In genomic region chr11:16613401-16614381, GRCh38 we compare ENCODE assay signal across 8 cellular contexts.
DNase-seq lines count a peak whose midpoint lies in the region; ATAC-seq and TF ChIP-seq lines count a peak whose summit lies in the region.

No MANE protein-coding gene starts in this region.

- TF ChIP-seq CTCF in endothelial cell (IDR thresholded peaks at IDR 0.05; ENCODE audit: unreplicated experiment): peak; percentile 87

- no peak overlapping the region for H2BK5ac ChIP-seq in mesendoderm (ENCODE audit: low read length)

- no peaks in the 10 kb centered on the region for H3K79me1 ChIP-seq in mesendoderm (ENCODE audit: low read length)

- peak; percentile 100 for ATAC-seq in GM19463 (IDR thresholded peaks at IDR 0.05; ENCODE audit: unreplicated experiment)
- peak; percentile 95 for ATAC-seq in HG03558 (IDR thresholded peaks at IDR 0.05; ENCODE audit: extremely low read depth, unreplicated experiment)

- CTCF ChIA-PET in activated CD4-positive, alpha-beta memory T cell treated with anti-CD3 and anti-CD28 coated beads, Interleukin-2, amount 10 ng/mL, durations not matched to agents 7 days and 5 days (lab: Charles Lee): interaction anchor here (0.6 to 2.6 kb wide), 23 partner anchors 8 to 1190 kb away, joined by 3 to 25 read pairs (median 5); no protein-coding TSS in a partner anchor

- no peaks in the 10 kb centered on the region for H3K4me1 ChIP-seq in mesendoderm (ENCODE audit: control insufficient read depth, low read depth, low read length)

- no peak overlapping the region for H4K5ac ChIP-seq in mesendoderm (ENCODE audit: low read length)

- no peak overlapping the region for H3K23ac ChIP-seq in mesendoderm (ENCODE audit: low read length)

- H3K4me3 ChIP-seq in mesendoderm (ENCODE audit: low read length): no peak overlapping the region

- peaks cover 19% of the 10 kb centered on the region for H3K4me1 Mint-ChIP-seq in activated CD4-positive, alpha-beta memory T cell treated with anti-CD3 and anti-CD28 coated beads, Interleukin-2, amount 10 ng/mL, durations not matched to agents 7 days and 5 days
- H3K4me1 Mint-ChIP-seq in endothelial cell (ENCODE audit: unreplicated experiment): peaks cover 35% of the 10 kb centered on the region

- H2BK120ac ChIP-seq in mesendoderm (ENCODE audit: low read depth, low read length): no peak overlapping the region

- H3K27me3 Mint-ChIP-seq in activated CD4-positive, alpha-beta memory T cell treated with anti-CD3 and anti-CD28 coated beads, Interleukin-2, amount 10 ng/mL, durations not matched to agents 7 days and 5 days: peaks cover 46% of the 10 kb centered on the region
- H3K27me3 Mint-ChIP-seq in endothelial cell (ENCODE audit: unreplicated experiment): peaks cover 15% of the 10 kb centered on the region

- H3K27ac ChIP-seq in mesendoderm (ENCODE audit: low read depth, low read length): no peak overlapping the region

- POLR2A ChIA-PET in activated CD4-positive, alpha-beta memory T cell treated with anti-CD3 and anti-CD28 coated beads, Interleukin-2, amount 10 ng/mL, durations not matched to agents 7 days and 5 days (lab: Charles Lee): interaction anchor here (1.9 kb wide), 1 partner anchor 124 kb away, joined by 5 read pairs; the partner anchor contains the start of gene C11orf58

- no peak overlapping the region for H2BK15ac ChIP-seq in mesendoderm (replicated peaks; ENCODE audit: low read depth)

- no peak overlapping the region for H3K27ac Mint-ChIP-seq in activated CD4-positive, alpha-beta memory T cell treated with anti-CD3 and anti-CD28 coated beads, Interleukin-2, amount 10 ng/mL, durations not matched to agents 7 days and 5 days
- H3K27ac Mint-ChIP-seq in endothelial cell (ENCODE audit: unreplicated experiment): peak overlapping the region; percentile 61

- H3K18ac ChIP-seq in mesendoderm (ENCODE audit: low read length): no peak overlapping the region

- H3K36me3 ChIP-seq in mesendoderm (ENCODE audit: control insufficient read depth, insufficient read depth, low read length): no peaks in the 10 kb centered on the region

- peak overlapping the region; percentile 80 for H3K56ac ChIP-seq in mesendoderm (ENCODE audit: low read length)

- no peak overlapping the region for H4K8ac ChIP-seq in mesendoderm (ENCODE audit: low read depth, low read length)

- no CpG with 5 or more reads among the region's 74 CpGs for WGBS in mesendoderm (ENCODE audit: extremely low coverage, insufficient coverage, low lambda C conversion rate)

- no peaks in the 10 kb centered on the region for H3K36me3 Mint-ChIP-seq in activated CD4-positive, alpha-beta memory T cell treated with anti-CD3 and anti-CD28 coated beads, Interleukin-2, amount 10 ng/mL, durations not matched to agents 7 days and 5 days (ENCODE audit: low read depth)
- H3K36me3 Mint-ChIP-seq in endothelial cell (ENCODE audit: low read depth, unreplicated experiment): no peaks in the 10 kb centered on the region

- peak overlapping the region; percentile 46 for H3K4me3 Mint-ChIP-seq in activated CD4-positive, alpha-beta memory T cell treated with anti-CD3 and anti-CD28 coated beads, Interleukin-2, amount 10 ng/mL, durations not matched to agents 7 days and 5 days
- peak overlapping the region; percentile 89 for H3K4me3 Mint-ChIP-seq in endothelial cell (ENCODE audit: unreplicated experiment)

- no peak overlapping the region for H2AK5ac ChIP-seq in mesendoderm (ENCODE audit: low read length)

- DNase-seq in COLO668 (lab: John Stamatoyannopoulos, UW; ENCODE audit: unreplicated experiment): peak; percentile 86
- DNase-seq in NCI-H526 (lab: John Stamatoyannopoulos, UW): peak; percentile 90 to 98
- peak; percentile 69 for DNase-seq in activated CD4-positive, alpha-beta memory T cell treated with anti-CD3 and anti-CD28 coated beads, Interleukin-2, amount 10 ng/mL, durations not matched to agents 7 days and 5 days
- peak; percentile 94 for DNase-seq in endothelial cell (ENCODE audit: low spot score)
- peak; percentile 94 for DNase-seq in mesendoderm
- DNase-seq in stimulated activated CD8-positive, alpha-beta memory T cell treated with anti-CD3 and anti-CD28 coated beads, Interleukin-15, amount 100 ng/mL, for 48 hours (ENCODE audit: low read depth in 2 of 2): peak; percentile 49 to 54

- H3K4ac ChIP-seq in mesendoderm (ENCODE audit: low read depth, low read length): no peak overlapping the region

- no peaks in the 10 kb centered on the region for H3K9me3 Mint-ChIP-seq in activated CD4-positive, alpha-beta memory T cell treated with anti-CD3 and anti-CD28 coated beads, Interleukin-2, amount 10 ng/mL, durations not matched to agents 7 days and 5 days
- no peaks in the 10 kb centered on the region for H3K9me3 Mint-ChIP-seq in endothelial cell (ENCODE audit: unreplicated experiment)

- no peaks in the 10 kb centered on the region for H3K79me2 ChIP-seq in mesendoderm (ENCODE audit: control insufficient read depth, insufficient read depth, low read length)

- H3K27me3 ChIP-seq in mesendoderm (ENCODE audit: insufficient read depth, low read length, poor library complexity): peaks cover 44% of the 10 kb centered on the region

- peak overlapping the region; percentile 32 for H3K4me2 ChIP-seq in mesendoderm (ENCODE audit: low read length)

- peak overlapping the region; percentile 54 for H3K9ac ChIP-seq in mesendoderm (ENCODE audit: low read length)
